ENCODE assay signal across 16 cellular contexts in the genomic region with DNA sequence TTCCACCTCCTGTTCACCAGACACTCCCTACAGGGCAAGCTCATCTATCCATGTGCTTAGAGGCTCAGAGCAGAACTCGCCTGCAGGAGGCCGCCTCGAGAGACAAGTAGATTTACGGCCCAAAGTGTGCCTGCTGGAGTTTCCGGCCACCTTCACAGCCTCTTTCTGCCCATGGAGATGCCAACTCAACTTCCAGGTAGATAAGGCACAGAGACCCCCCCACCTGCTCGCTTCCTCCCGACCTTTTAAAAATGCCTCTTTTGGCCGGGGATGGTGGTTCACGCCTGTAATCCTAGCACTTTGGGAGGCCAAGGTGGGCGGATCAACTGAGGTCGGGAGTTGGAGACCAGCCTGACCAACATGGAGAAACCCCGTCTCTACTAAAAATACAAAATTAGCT. TPM values are rescaled to one million over a fixed set of nuclear protein-coding genes. Genes with fewer than 3 reads are reported as not detected.
DNase-seq lines count a peak whose midpoint lies in the region; ATAC-seq and TF ChIP-seq lines count a peak whose summit lies in the region.
"Had no signal": no experiment of that assay in that cellular context is flagged by ENCODE, and none has a peak within 500 bp of the region (broad histone marks: within the 10 kb centered on the region; RNA-seq: fewer than 3 reads in every experiment).

No MANE protein-coding gene starts in this region.

- TF ChIP-seq POLR2A in heart left ventricle (IDR thresholded peaks at IDR 0.05) = no peak

- no peaks in the 10 kb centered on the region for H4K20me1 ChIP-seq in osteoblast (ENCODE audit: insufficient read depth, low read length)

- 89 to 96% (median 95%) methylated on average over 12 of the region's 12 CpGs for WGBS in heart left ventricle, 4 donors
- 94 to 97% methylated on average over 12 of the region's 12 CpGs for WGBS in aorta, 2 donors

- peaks cover 0 to 7% (median 0%) of the 10 kb centered on the region in 12 donors for H3K9me3 ChIP-seq in heart left ventricle
- no peaks in the 10 kb centered on the region for H3K9me3 ChIP-seq in osteoblast (ENCODE audit: low read depth, low read length)
- H3K9me3 ChIP-seq in aorta (ENCODE audit: control insufficient read depth, low read length) = no peaks in the 10 kb centered on the region
- H3K9me3 ChIP-seq: Caco-2 had no signal

- H3K27ac ChIP-seq in heart left ventricle = no peak overlapping the region
- H3K27ac ChIP-seq in osteoblast (ENCODE audit: low read depth, low read length) = no peak overlapping the region
- H3K27ac ChIP-seq in aorta (ENCODE audit: low read depth in 1 of 2, low read length in 2 of 2) = no peak overlapping the region
- H3K27ac ChIP-seq: 22Rv1, A549, C4-2B had no signal

- H3K4me2 ChIP-seq in osteoblast (ENCODE audit: insufficient read depth, low read length) = no peak overlapping the region
- H3K4me2 ChIP-seq: A549, GM23338 had no signal

- H3K4me3 ChIP-seq in heart left ventricle (no peak overlapping the region), osteoblast (ENCODE audit: insufficient read depth, low read length) (no peak overlapping the region), aorta (ENCODE audit: low read length in 2 of 2) (no peak overlapping the region)
- H3K4me3 ChIP-seq: A549, GM23338 had no signal

- no peak overlapping the region for H2AFZ ChIP-seq in osteoblast (ENCODE audit: low read length)
- H2AFZ ChIP-seq: GM23338 had no signal

- peak; percentile 20 for DNase-seq in NCI-H2171 treated with DMSO at 0.1 percent for 48 hours (lab: John Stamatoyannopoulos, UW)
- no peak for DNase-seq in NCI-H2171 (lab: John Stamatoyannopoulos, UW)
- peak in 3 of 5 donors; percentile 0 to 7 (median 2) for DNase-seq in heart left ventricle
- no peak for DNase-seq in left ventricle myocardium superior
- DNase-seq in osteoblast (ENCODE audit: insufficient read length, low spot score, missing footprints) = peak; percentile 73
- peak; percentile 24 to 28 for DNase-seq in aorta
- DNase-seq in SK-N-DZ (ENCODE audit: low spot score) = no peak
- DNase-seq: AML-193; CD4-positive, alpha-beta T cell had no signal

- TF ChIP-seq CTCF in heart left ventricle (IDR thresholded peaks at IDR 0.05) = no peak
- no peak for TF ChIP-seq CTCF in osteoblast (IDR thresholded peaks at IDR 0.05; ENCODE audit: extremely low read depth, low read depth, low read length)

- intact Hi-C loops in heart left ventricle (cut with DNase I) = no loop called here
- intact Hi-C loops in left ventricle myocardium superior (cut with micrococcal nuclease) = no loop called here
- intact Hi-C loops in aorta (cut with DNase I) = no loop called here

- peaks cover 0 to 20% (median 0%) of the 10 kb centered on the region in 9 donors for H3K36me3 ChIP-seq in heart left ventricle
- no peaks in the 10 kb centered on the region for H3K36me3 ChIP-seq in osteoblast (ENCODE audit: insufficient read depth, low read length)
- H3K36me3 ChIP-seq in aorta (ENCODE audit: control insufficient read depth in 1 of 2, insufficient read depth in 2 of 2, low read length in 1 of 2) = no peaks in the 10 kb centered on the region

- no peaks in the 10 kb centered on the region for H3K4me1 ChIP-seq in heart left ventricle
- H3K4me1 ChIP-seq in osteoblast (ENCODE audit: insufficient read depth, low read length) = no peaks in the 10 kb centered on the region
- H3K4me1 ChIP-seq in aorta (ENCODE audit: control insufficient read depth in 1 of 2, insufficient read depth in 2 of 2, low read length in 2 of 2) = no peaks in the 10 kb centered on the region
- H3K4me1 ChIP-seq: A549, Caco-2 had no signal

- H3K27me3 ChIP-seq in heart left ventricle = no peaks in the 10 kb centered on the region
- H3K27me3 ChIP-seq in osteoblast (ENCODE audit: insufficient read depth, low read length) = no peaks in the 10 kb centered on the region
- H3K27me3 ChIP-seq in aorta (ENCODE audit: control insufficient read depth in 1 of 2, insufficient read depth in 2 of 2, low read length in 1 of 2) = no peaks in the 10 kb centered on the region

- ATAC-seq in heart left ventricle = no peak
- ATAC-seq in left ventricle myocardium superior = no peak
- no peak for ATAC-seq in aorta (ENCODE audit: low FRiP score)
- ATAC-seq in GM21447 (IDR thresholded peaks at IDR 0.05; ENCODE audit: unreplicated experiment) = no peak
- ATAC-seq: A549, GM23338, HCT116 had no signal

- H3K79me2 ChIP-seq in osteoblast (ENCODE audit: insufficient read depth, low read length) = no peaks in the 10 kb centered on the region

RNA-seq across cellular contexts. Expression of gene EXD3, which starts 46.6 kb away (rescaled TPM):
- total RNA-seq in heart left ventricle (10 to 100 TPM in 2 of 9 donors, 1 to 10 TPM in 7; 4.1 to 12.9 (median 8.6) TPM), left ventricle myocardium superior (8.3 TPM), osteoblast (7.6 and 10.0 TPM in 2 replicates), aorta (10 to 100 TPM; 21.9 to 38.2 TPM)
- polyA plus RNA-seq in heart left ventricle (10 to 100 TPM in 1 of 2 donors, 1 to 10 TPM in 1; 5.6 to 15.2 TPM), aorta (10 to 100 TPM; 15.9 to 96.8 TPM)
- polyA plus RNA-seq in SK-N-DZ (2014; cell fraction: cytosol; rRNA removed) = 6.3 and 12.0 TPM in 2 replicates
- 51.9 and 63.3 TPM in 2 replicates for polyA plus RNA-seq in SK-N-DZ (2014; cell fraction: nucleus; rRNA removed)

RNA-seq across cellular contexts. Expression of gene NOXA1, which starts 46.8 kb away (rescaled TPM):
- total RNA-seq in heart left ventricle = 1 to 10 TPM in 8 of 9 donors, under 1 TPM in 1; 0.81 to 5.5 (median 2.7) TPM
- polyA plus RNA-seq in heart left ventricle = 1 to 10 TPM in 1 of 2 donors, under 1 TPM in 1; 0.44 to 4.1 TPM
- total RNA-seq in left ventricle myocardium superior = 1.9 TPM
- total RNA-seq in osteoblast = 0.36 and 0.88 TPM in 2 replicates
- 1 to 10 TPM; 4.1 to 8.5 TPM for total RNA-seq in aorta
- polyA plus RNA-seq in aorta = 10 to 100 TPM in 1 of 2 donors, 1 to 10 TPM in 1; 2.9 to 12.6 TPM
- polyA plus RNA-seq in SK-N-DZ (2014; cell fraction: cytosol; rRNA removed) = 0.05 TPM in 1 of 2 replicates, not detected in the other
- 0.95 and 1.3 TPM in 2 replicates for polyA plus RNA-seq in SK-N-DZ (2014; cell fraction: nucleus; rRNA removed)

Comparison
In these comparisons a context has a peak if more than half of its experiments do, and no peak if none do; other contexts are left out.
1. DNase-seq: peak in NCI-H2171 treated with DMSO at 0.1 percent for 48 hours (single experiment), heart left ventricle (3 of 5), osteoblast (single experiment) and aorta (2 of 2); none in NCI-H2171 (single experiment), left ventricle myocardium superior (single experiment) and SK-N-DZ (single experiment).